In genomic region chr1:44693159-44693558, GRCh38 we compare ENCODE assay signal across 1 cellular context.
A peak's percentile ranks its signal among the peaks of the same experiment; 100 is the strongest.
TF ChIP-seq lines count a peak whose summit lies in the region.

No MANE protein-coding gene starts in this region.

TF ChIP-seq in GM12878, 131 proteins besides CTCF, POLR2A, EP300 and RAD21:
- TF ChIP-seq JUND (IDR thresholded peaks at IDR 0.05; ENCODE audit: low read depth, low read length) (no peak), RBBP5 (conservative IDR thresholded peaks at IDR 0.05) (no peak), RUNX3 (IDR thresholded peaks at IDR 0.05; ENCODE audit: low read length) (peak; percentile 56; the same call in 1 of the 2 replicates), IKZF2 (IDR thresholded peaks at IDR 0.05) (peak in 1 of 2 experiments; percentile 24; a peak in 1 of 4 replicates), CBX3 (IDR thresholded peaks at IDR 0.05; ENCODE audit: borderline replicate concordance, low read depth) (no peak), JUNB (IDR thresholded peaks at IDR 0.05) (0 out of 2 replicates have a peak, but pooled peaks have one; percentile 21), SIN3A (IDR thresholded peaks at IDR 0.05; ENCODE audit: low read depth, low read length) (no peak), ZZZ3 (IDR thresholded peaks at IDR 0.05; ENCODE audit: control insufficient read depth, insufficient read length, low read depth) (no peak), IKZF1 (conservative IDR thresholded peaks at IDR 0.05) (0 out of 2 replicates have a peak, but pooled peaks have one; percentile 30), EED (IDR thresholded peaks at IDR 0.05; ENCODE audit: low read depth) (peak; percentile 43; the same call in 1 of the 2 replicates)
TF ChIP-seq in GM12878: peak in this region for 5.
